Comparison of ENCODE assay signal across 8 cellular contexts in genomic region chr7:123624527-123625183, GRCh38. TPM values are rescaled to one million over a fixed set of nuclear protein-coding genes. Genes with fewer than 3 reads are reported as not detected.
DNase-seq lines count a peak whose midpoint lies in the region; ATAC-seq and TF ChIP-seq lines count a peak whose summit lies in the region.

No MANE protein-coding gene starts in this region.

- no peak for TF ChIP-seq POLR2A in gastrocnemius medialis (IDR thresholded peaks at IDR 0.05)

- intact Hi-C loops in gastrocnemius medialis (cut with DNase I; ENCODE audit: low total_unique reads) = no loop called here

- H3K4me1 ChIP-seq in gastrocnemius medialis = peaks cover 38 to 44% of the 10 kb centered on the region in 2 donors

- H3K27me3 ChIP-seq in gastrocnemius medialis = no peaks in the 10 kb centered on the region

- in situ Hi-C loops in G401 (cut with HindIII; ENCODE audit: low sequenced_read_pairs) (no loop called here), KBM-7 (cut with MboI; ENCODE audit: low pct_unique_long_range_greater_than_20kb, low sequenced_read_pairs) (no loop called here), gastrocnemius medialis (cut with MboI; ENCODE audit: low sequenced_read_pairs in 4 of 4) (no loop called here)

- H3K27ac ChIP-seq in gastrocnemius medialis = peak overlapping the region; percentile 82 to 93 (median 90)

- TF ChIP-seq CTCF in epithelial cell of proximal tubule (conservative IDR thresholded peaks at IDR 0.05; ENCODE audit: low read depth, low read length) (peak; percentile 75), gastrocnemius medialis (IDR thresholded peaks at IDR 0.05 in 4 of 5, conservative IDR thresholded peaks at IDR 0.05 in 1 of 5) (peak; percentile 11 to 51 (median 48))

- H3K36me3 ChIP-seq in gastrocnemius medialis = no peaks in the 10 kb centered on the region

- DNase-seq in G401 (ENCODE audit: low spot score) (peak; percentile 9), KBM-7 (peak; percentile 53), epithelial cell of proximal tubule (ENCODE audit: low read depth) (no peak), gastrocnemius medialis (peak in 1 of 2 donors; percentile 49), DMS79 (lab: John Stamatoyannopoulos, UW) (no peak), NCI-H226 (no peak)
- peak; percentile 16 to 22 for DNase-seq in activated CD4-positive, alpha-beta T cell treated with anti-CD3 and anti-CD28 coated beads, Interleukin-2, amount 50 U/mL, for 24 hours (ENCODE audit: low read depth in 1 of 2, low spot score in 1 of 2)

- no peaks in the 10 kb centered on the region for H3K9me3 ChIP-seq in gastrocnemius medialis

- peak; percentile 97 for ATAC-seq in GM21723 (IDR thresholded peaks at IDR 0.05; ENCODE audit: unreplicated experiment)
- no peak for ATAC-seq in gastrocnemius medialis

- H3K4me3 ChIP-seq in epithelial cell of proximal tubule (ENCODE audit: low read depth, low read length) (no peak overlapping the region), gastrocnemius medialis (no peak overlapping the region)

RNA-seq across cellular contexts. Expression of gene ASB15, which starts 23.0 kb away (rescaled TPM):
- total RNA-seq in G401 (2014; rRNA removed; shearing (Covaris generic)) = not detected in 2 replicates
- total RNA-seq in epithelial cell of proximal tubule (not detected in 2 replicates), gastrocnemius medialis (10 to 100 TPM in 2 of 4 donors, 1 to 10 TPM in 2; 5.3 to 26.0 (median 10.4) TPM)

RNA-seq across cellular contexts. Expression of gene LMOD2, which starts 31.0 kb away (rescaled TPM):
- total RNA-seq in G401 (2014; rRNA removed; shearing (Covaris generic)) = not detected in 2 replicates
- not detected in 2 replicates for total RNA-seq in epithelial cell of proximal tubule
- 100 to 1,000 TPM; 150 to 518 (median 314) TPM for total RNA-seq in gastrocnemius medialis

Comparison
In these comparisons a context has a peak if more than half of its experiments do, and no peak if none do; other contexts are left out.
1. DNase-seq: peak in G401 (single experiment), KBM-7 (single experiment) and activated CD4-positive, alpha-beta T cell treated with anti-CD3 and anti-CD28 coated beads, Interleukin-2, amount 50 U/mL, for 24 hours (2 of 2); none in epithelial cell of proximal tubule (single experiment), DMS79 (single experiment) and NCI-H226 (single experiment).
2. RNA of gene LMOD2, which starts 31.0 kb away (total RNA-seq): 150 to 518 TPM in gastrocnemius medialis; not detected in G401 and not detected in epithelial cell of proximal tubule; every median in the first group is over 100 times any median in the second.